18 cellular contexts compared by ENCODE assay signal in the genomic region with DNA sequence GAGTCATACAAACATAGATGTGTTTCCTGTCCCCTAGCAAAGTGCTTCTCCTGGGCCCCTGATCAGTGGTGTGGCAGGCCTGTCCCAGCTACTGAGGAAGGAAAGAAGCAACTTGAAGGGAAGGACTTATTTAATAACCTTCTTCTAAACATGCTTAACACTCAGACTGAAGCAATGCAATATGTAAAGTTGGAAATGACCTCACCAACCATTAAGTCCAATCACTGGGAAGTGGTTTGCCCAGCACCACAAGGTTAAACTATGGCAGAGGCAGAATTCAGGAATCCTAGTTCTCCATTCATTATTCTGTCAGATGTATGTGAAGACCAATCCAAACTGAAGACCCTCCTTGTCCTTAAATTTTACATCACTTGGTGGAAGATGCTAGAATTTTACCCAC. TPM values are rescaled to one million over a fixed set of nuclear protein-coding genes. Genes with fewer than 3 reads are reported as not detected.
DNase-seq lines count a peak whose midpoint lies in the region; ATAC-seq and TF ChIP-seq lines count a peak whose summit lies in the region.
"Had no signal": no experiment of that assay in that cellular context is flagged by ENCODE, and none has a peak within 500 bp of the region (broad histone marks: within the 10 kb centered on the region; RNA-seq: fewer than 3 reads in every experiment).

No MANE protein-coding gene starts in this region.

- no peaks in the 10 kb centered on the region for H3F3A ChIP-seq in PC-3 (ENCODE audit: low read length, unreplicated experiment)

- H4K20me1 ChIP-seq in PC-3 (ENCODE audit: low read length): no peaks in the 10 kb centered on the region

- H3K9ac ChIP-seq in PC-3 (ENCODE audit: low read length): no peak overlapping the region

- peaks cover 11% of the 10 kb centered on the region for H3K4me1 Mint-ChIP-seq in activated naive CD4-positive, alpha-beta T cell treated with anti-CD3 and anti-CD28 coated beads, Interleukin-2, amount 50 U/mL, for 24 hours
- peaks cover 11% of the 10 kb centered on the region for H3K4me1 Mint-ChIP-seq in central memory CD8-positive, alpha-beta T cell
- H3K4me1 Mint-ChIP-seq: CD14-positive monocyte had no signal

- H3K36me3 ChIP-seq in right lobe of liver (no peaks in the 10 kb centered on the region), thyroid gland (no peaks in the 10 kb centered on the region), prostate gland (no peaks in the 10 kb centered on the region), PC-3 (ENCODE audit: low read depth, low read length) (peaks cover 12% of the 10 kb centered on the region; the same call in 1 of the 2 replicates)
- H3K36me3 ChIP-seq: MG63 had no signal

- no TSS peak for BruUV-seq in PC-3 (replicated peaks; lab: Mats Ljungman, UMichigan)

- CTCF ChIA-PET in PC-3 (lab: Charles Lee): no interaction called here

- peak overlapping the region; percentile 55 for H3K27ac Mint-ChIP-seq in activated naive CD4-positive, alpha-beta T cell treated with anti-CD3 and anti-CD28 coated beads, Interleukin-2, amount 50 U/mL, for 24 hours
- peak overlapping the region; percentile 29 for H3K27ac Mint-ChIP-seq in central memory CD8-positive, alpha-beta T cell (ENCODE audit: low read depth)
- H3K27ac Mint-ChIP-seq: CD14-positive monocyte, GM23338 had no signal

- POLR2A ChIA-PET in PC-3 (lab: Charles Lee; ENCODE audit: unreplicated experiment): no interaction called here

- H3K9me3 ChIP-seq in right lobe of liver (no peaks in the 10 kb centered on the region), thyroid gland (no peaks in the 10 kb centered on the region), prostate gland (no peaks in the 10 kb centered on the region), PC-3 (ENCODE audit: low read length) (no peaks in the 10 kb centered on the region)
- H3K9me3 ChIP-seq: MG63 had no signal

- no peaks in the 10 kb centered on the region for H3K9me3 Mint-ChIP-seq in activated naive CD4-positive, alpha-beta T cell treated with anti-CD3 and anti-CD28 coated beads, Interleukin-2, amount 50 U/mL, for 24 hours
- no peaks in the 10 kb centered on the region for H3K9me3 Mint-ChIP-seq in central memory CD8-positive, alpha-beta T cell

- no peaks in the 10 kb centered on the region for H3K27me3 Mint-ChIP-seq in activated naive CD4-positive, alpha-beta T cell treated with anti-CD3 and anti-CD28 coated beads, Interleukin-2, amount 50 U/mL, for 24 hours
- H3K27me3 Mint-ChIP-seq in central memory CD8-positive, alpha-beta T cell: no peaks in the 10 kb centered on the region

- H3K4me3 ChIP-seq in right lobe of liver (no peak overlapping the region), thyroid gland (replicated peaks in 1 of 3) (no peak overlapping the region), prostate gland (no peak overlapping the region), PC-3 (ENCODE audit: low read length) (no peak overlapping the region)
- H3K4me3 ChIP-seq: GM23338, MG63 had no signal

- DNase-seq in activated naive CD4-positive, alpha-beta T cell treated with anti-CD3 and anti-CD28 coated beads, Interleukin-2, amount 50 U/mL, for 16 hours: no peak
- no peak for DNase-seq in central memory CD8-positive, alpha-beta T cell (ENCODE audit: low spot score in 2 of 2)
- no peak for DNase-seq in right lobe of liver
- DNase-seq in thyroid gland: no peak
- no peak for DNase-seq in prostate gland (ENCODE audit: low spot score)
- DNase-seq in PC-3: no peak
- no peak for DNase-seq in stimulated activated CD4-positive, alpha-beta T cell treated with anti-CD3 and anti-CD28 coated beads, Interleukin-15, amount 100 ng/mL, for 24 hours
- DNase-seq: COR-L47, MG63, NCI-H1092 treated with DMSO at 0.1 percent for 48 hours, NCI-H1694, NCI-H2107, NCI-H345, NCI-H69 had no signal

- H3K27ac ChIP-seq in right lobe of liver (peak overlapping the region in 2 of 3 donors; percentile 81 to 84), thyroid gland (peak overlapping the region in 2 of 3 donors; percentile 7 to 8), prostate gland (no peak overlapping the region), PC-3 (ENCODE audit: low read length) (no peak overlapping the region)
- H3K27ac ChIP-seq: 22Rv1 had no signal

- no peak overlapping the region for H3K4me2 ChIP-seq in PC-3 (ENCODE audit: low read length)
- H3K4me2 ChIP-seq: GM23338 had no signal

- H3K79me2 ChIP-seq in PC-3 (ENCODE audit: low read length): no peaks in the 10 kb centered on the region

- no peaks in the 10 kb centered on the region for H3K9me2 ChIP-seq in PC-3 (replicated peaks; ENCODE audit: low read length)

- no peak overlapping the region for H3K4me3 Mint-ChIP-seq in activated naive CD4-positive, alpha-beta T cell treated with anti-CD3 and anti-CD28 coated beads, Interleukin-2, amount 50 U/mL, for 24 hours
- H3K4me3 Mint-ChIP-seq in central memory CD8-positive, alpha-beta T cell: no peak overlapping the region
- H3K4me3 Mint-ChIP-seq: CD14-positive monocyte, GM23338 had no signal

- no peak overlapping the region for H2AFZ ChIP-seq in PC-3 (ENCODE audit: low read length)
- H2AFZ ChIP-seq: GM23338 had no signal

- H3K27me3 ChIP-seq in right lobe of liver (no peaks in the 10 kb centered on the region), thyroid gland (no peaks in the 10 kb centered on the region), prostate gland (replicated peaks; ENCODE audit: insufficient read depth) (no peaks in the 10 kb centered on the region), PC-3 (ENCODE audit: low read length) (no peaks in the 10 kb centered on the region)
- H3K27me3 ChIP-seq: MG63 had no signal

- TF ChIP-seq POLR2A in right lobe of liver (IDR thresholded peaks at IDR 0.05) (no peak), thyroid gland (IDR thresholded peaks at IDR 0.05) (no peak), prostate gland (IDR thresholded peaks at IDR 0.05) (no peak)

- peaks cover 13% of the 10 kb centered on the region for H3K36me3 Mint-ChIP-seq in activated naive CD4-positive, alpha-beta T cell treated with anti-CD3 and anti-CD28 coated beads, Interleukin-2, amount 50 U/mL, for 24 hours
- peaks cover 5% of the 10 kb centered on the region for H3K36me3 Mint-ChIP-seq in central memory CD8-positive, alpha-beta T cell (ENCODE audit: insufficient read depth)

- H3K4me1 ChIP-seq in right lobe of liver (peaks cover 0 to 13% (median 6%) of the 10 kb centered on the region in 4 donors), thyroid gland (peaks cover 0 to 42% of the 10 kb centered on the region in 2 donors), prostate gland (replicated peaks) (no peaks in the 10 kb centered on the region), PC-3 (ENCODE audit: insufficient read depth, low read length) (no peaks in the 10 kb centered on the region)

- TF ChIP-seq CTCF in right lobe of liver (IDR thresholded peaks at IDR 0.05): no peak
- no peak for TF ChIP-seq CTCF in thyroid gland (IDR thresholded peaks at IDR 0.05)
- no peak for TF ChIP-seq CTCF in prostate gland (IDR thresholded peaks at IDR 0.05)
- TF ChIP-seq CTCF in PC-3 (conservative IDR thresholded peaks at IDR 0.05; ENCODE audit: low read depth, low read length): no peak

- ATAC-seq in central memory CD8-positive, alpha-beta T cell (replicated peaks; ENCODE audit: extremely low read depth, poor library complexity, severe bottlenecking): no peak
- no peak for ATAC-seq in right lobe of liver
- no peak for ATAC-seq in PC-3
- ATAC-seq: GM23338 had no signal

- intact Hi-C loops in right lobe of liver (cut with DNase I): no loop called here
- intact Hi-C loops in thyroid gland (cut with DNase I): no loop called here
- intact Hi-C loops in prostate gland (cut with DNase I): no loop called here
- intact Hi-C loops in PC-3 (cut with micrococcal nuclease): no loop called here

RNA-seq across cellular contexts. Expression of a gene that starts 39.1 kb away (rescaled TPM):
- total RNA-seq in right lobe of liver (10 to 100 TPM; 19.8 to 34.5 (median 24.8) TPM), thyroid gland (10 to 100 TPM in 3 of 4 donors, 1 to 10 TPM in 1; 4.3 to 16.7 (median 12.8) TPM), prostate gland (10 to 100 TPM; 29.8 to 71.5 TPM), PC-3 (2014; rRNA removed) (not detected in 2 replicates)

Comparison
In these comparisons a context has a peak if more than half of its experiments do, and no peak if none do; other contexts are left out.
1. H3K27ac ChIP-seq: peak in right lobe of liver (2 of 3) and thyroid gland (2 of 3); none in prostate gland (0 of 2) and PC-3 (single experiment).